Comparison of ENCODE assay signal across 24 cellular contexts in the genomic region with DNA sequence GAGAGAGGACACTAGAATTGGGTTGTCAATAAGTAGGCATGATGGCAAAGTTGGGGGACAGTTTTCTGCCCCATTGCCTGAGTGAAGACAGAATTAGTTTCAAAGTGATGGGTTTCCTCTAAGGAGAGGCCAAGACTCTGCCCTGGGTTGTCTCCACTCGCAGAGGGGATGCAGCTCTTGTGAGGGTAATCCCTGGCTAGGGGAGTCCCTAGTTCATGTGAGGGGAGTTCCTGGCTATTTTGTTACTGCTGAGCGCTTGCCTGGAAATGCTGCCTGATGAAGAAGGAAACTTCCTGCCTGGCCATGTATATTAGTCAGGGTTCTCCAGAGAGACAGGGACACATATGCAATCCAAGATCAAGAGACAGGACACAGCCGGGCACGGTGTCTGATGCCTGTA.
"Had no signal": no experiment of that assay in that cellular context is flagged by ENCODE, and none has a peak within 500 bp of the region (broad histone marks: within the 10 kb centered on the region; RNA-seq: fewer than 3 reads in every experiment).

No MANE protein-coding gene starts in this region.

- H3K4me1 Mint-ChIP-seq: natural killer cell; stimulated activated effector memory CD8-positive, alpha-beta T cell treated with anti-CD3 and anti-CD28 coated beads, Interleukin-12 subunit alpha, Interleukin-12 subunit beta, amount 100 ng/mL, for 72 hours had no signal

- H3K27ac Mint-ChIP-seq: natural killer cell; stimulated activated effector memory CD8-positive, alpha-beta T cell treated with anti-CD3 and anti-CD28 coated beads, Interleukin-12 subunit alpha, Interleukin-12 subunit beta, amount 100 ng/mL, for 72 hours; type B pancreatic cell had no signal

- FAIRE-seq: endometrium, frontal cortex, keratinocyte had no signal

- DNase-seq: dermis blood vessel endothelial cell; effector memory CD4-positive, alpha-beta T cell; erythroblast; left ventricle myocardium superior; lower lobe of right lung; natural killer cell; occipital lobe; ovary; posterior cingulate gyrus; psoas muscle; right cardiac atrium; sigmoid colon; stimulated activated CD4-positive, alpha-beta T cell treated with anti-CD3 and anti-CD28 coated beads, Interleukin-2, amount 100 ng/mL, for 24 hours; stimulated activated CD4-positive, alpha-beta T cell treated with anti-CD3 and anti-CD28 coated beads, Interleukin-4, amount 100 ng/mL, for 24 hours; stimulated activated naive CD8-positive, alpha-beta T cell treated with anti-CD3 and anti-CD28 coated beads, Interleukin-15, Interleukin-2, amounts not matched to agents 100 U/mL and 50 U/mL, for 24 hours; substantia nigra; testis; tibial artery had no signal

- H3K4me1 ChIP-seq: lower lobe of right lung, testis, tibial artery had no signal

- H3K27me3 ChIP-seq: ovary, sigmoid colon, testis, tibial artery had no signal

- H3K27me3 Mint-ChIP-seq: type B pancreatic cell had no signal

- H3K4me3 Mint-ChIP-seq: natural killer cell; stimulated activated effector memory CD8-positive, alpha-beta T cell treated with anti-CD3 and anti-CD28 coated beads, Interleukin-12 subunit alpha, Interleukin-12 subunit beta, amount 100 ng/mL, for 72 hours; type B pancreatic cell had no signal

- H3K36me3 ChIP-seq: lower lobe of right lung, ovary, sigmoid colon, tibial artery had no signal

- ATAC-seq: left ventricle myocardium superior; lower lobe of right lung; natural killer cell; psoas muscle; right cardiac atrium; stimulated activated effector memory CD8-positive, alpha-beta T cell treated with anti-CD3 and anti-CD28 coated beads, Interleukin-12 subunit alpha, Interleukin-12 subunit beta, amount 100 ng/mL, for 72 hours; stimulated activated naive CD8-positive, alpha-beta T cell treated with anti-CD3 and anti-CD28 coated beads, Interleukin-15, Interleukin-2, amounts not matched to agents 100 U/mL and 50 U/mL, for 24 hours had no signal

- H3K9me3 ChIP-seq: lower lobe of right lung, ovary, psoas muscle, sigmoid colon, testis, tibial artery had no signal

- H3K27ac ChIP-seq: coronary artery, lower lobe of right lung, ovary, psoas muscle, sigmoid colon, testis, tibial artery had no signal

- H3K36me3 Mint-ChIP-seq: natural killer cell; stimulated activated effector memory CD8-positive, alpha-beta T cell treated with anti-CD3 and anti-CD28 coated beads, Interleukin-12 subunit alpha, Interleukin-12 subunit beta, amount 100 ng/mL, for 72 hours; type B pancreatic cell had no signal

- H3K4me3 ChIP-seq: coronary artery, lower lobe of right lung, ovary, psoas muscle, sigmoid colon, testis, tibial artery had no signal

- H3K9me3 Mint-ChIP-seq: natural killer cell had no signal
